26 cellular contexts compared by ENCODE assay signal in genomic region chr5:23105021-23105420, GRCh38.
DNase-seq lines count a peak whose midpoint lies in the region; ATAC-seq, FAIRE-seq and TF ChIP-seq lines count a peak whose summit lies in the region.
"Had no signal": no experiment of that assay in that cellular context is flagged by ENCODE, and none has a peak within 500 bp of the region (broad histone marks: within the 10 kb centered on the region; RNA-seq: fewer than 3 reads in every experiment).

No MANE protein-coding gene starts in this region.

- H3K4me3 ChIP-seq in right atrium auricular region (no peak overlapping the region), kidney (ENCODE audit: low read length in 2 of 2) (no peak overlapping the region), osteoblast (ENCODE audit: insufficient read depth, low read length) (no peak overlapping the region), upper lobe of right lung (no peak overlapping the region)
- H3K4me3 ChIP-seq: BLaER1, GM12878 had no signal

- FAIRE-seq in kidney (lab: Jason Lieb, UNC), result no peak
- FAIRE-seq: A204.1, GM12878, GM12892, GM18507 had no signal

- H3K4me3 Mint-ChIP-seq in activated naive CD8-positive, alpha-beta T cell treated with anti-CD3 and anti-CD28 coated beads for 36 hours, result no peak overlapping the region
- H3K4me3 Mint-ChIP-seq: CD14-positive monocyte; CD4-positive, alpha-beta memory T cell; CD4-positive, CD25-positive, alpha-beta regulatory T cell; CD8-positive, alpha-beta memory T cell had no signal

- H3K27me3 ChIP-seq in right atrium auricular region, result no peaks in the 10 kb centered on the region
- no peaks in the 10 kb centered on the region for H3K27me3 ChIP-seq in osteoblast (ENCODE audit: insufficient read depth, low read length)
- H3K27me3 ChIP-seq in upper lobe of right lung, result no peaks in the 10 kb centered on the region
- H3K27me3 ChIP-seq: BE2C, BLaER1 had no signal

- H3K9me3 Mint-ChIP-seq in activated naive CD8-positive, alpha-beta T cell treated with anti-CD3 and anti-CD28 coated beads for 36 hours, result peaks cover 22% of the 10 kb centered on the region

- no peaks in the 10 kb centered on the region for H4K20me1 ChIP-seq in osteoblast (ENCODE audit: insufficient read depth, low read length)
- H4K20me1 ChIP-seq: BLaER1 had no signal

- H3K27me3 Mint-ChIP-seq in activated naive CD8-positive, alpha-beta T cell treated with anti-CD3 and anti-CD28 coated beads for 36 hours, result no peaks in the 10 kb centered on the region
- H3K27me3 Mint-ChIP-seq: CD4-positive, alpha-beta memory T cell; CD4-positive, CD25-positive, alpha-beta regulatory T cell had no signal

- ATAC-seq in Right ventricle myocardium inferior, result no peak
- ATAC-seq in upper lobe of right lung, result peak; percentile 9
- no peak for ATAC-seq in HG03095 (IDR thresholded peaks at IDR 0.05; ENCODE audit: unreplicated experiment)
- ATAC-seq: GM12878 had no signal

- DNase-seq in Right ventricle myocardium inferior (ENCODE audit: missing footprints) (peak; percentile 52), right atrium auricular region (ENCODE audit: low spot score) (no peak), kidney (peak; percentile 37), osteoblast (ENCODE audit: insufficient read length, low spot score, missing footprints) (peak; percentile 10), upper lobe of right lung (no peak), DMS53 (lab: John Stamatoyannopoulos, UW) (no peak)
- no peak for DNase-seq in activated naive CD8-positive, alpha-beta T cell treated with anti-CD3 and anti-CD28 coated beads for 36 hours
- DNase-seq: 8988T; ACHN; BE2C; C1 segment of cervical spinal cord; CD4-positive, alpha-beta memory T cell; CD4-positive, CD25-positive, alpha-beta regulatory T cell; CD8-positive, alpha-beta memory T cell; COR-L47; DMS 273 treated with DMSO at 0.1 percent for 48 hours; DMS153; DMS79 treated with DMSO at 0.1 percent for 48 hours; GDM1 had no signal

- no peaks in the 10 kb centered on the region for H3K36me3 Mint-ChIP-seq in activated naive CD8-positive, alpha-beta T cell treated with anti-CD3 and anti-CD28 coated beads for 36 hours
- H3K36me3 Mint-ChIP-seq: CD14-positive monocyte; CD4-positive, alpha-beta memory T cell; CD4-positive, CD25-positive, alpha-beta regulatory T cell; CD8-positive, alpha-beta memory T cell had no signal

- H3K36me3 ChIP-seq in right atrium auricular region (no peaks in the 10 kb centered on the region), kidney (ENCODE audit: control insufficient read depth in 1 of 2, insufficient read depth in 2 of 2, low read length in 2 of 2) (no peaks in the 10 kb centered on the region), osteoblast (ENCODE audit: insufficient read depth, low read length) (no peaks in the 10 kb centered on the region), upper lobe of right lung (no peaks in the 10 kb centered on the region)
- H3K36me3 ChIP-seq: BE2C, BLaER1 had no signal

- no peaks in the 10 kb centered on the region for H3K79me2 ChIP-seq in osteoblast (ENCODE audit: insufficient read depth, low read length)

- no peaks in the 10 kb centered on the region for H3K4me1 Mint-ChIP-seq in activated naive CD8-positive, alpha-beta T cell treated with anti-CD3 and anti-CD28 coated beads for 36 hours
- H3K4me1 Mint-ChIP-seq: CD14-positive monocyte; CD4-positive, alpha-beta memory T cell; CD4-positive, CD25-positive, alpha-beta regulatory T cell; CD8-positive, alpha-beta memory T cell had no signal

- H3K4me1 ChIP-seq in right atrium auricular region (no peaks in the 10 kb centered on the region), kidney (ENCODE audit: control insufficient read depth in 1 of 2, insufficient read depth in 1 of 2, low read depth in 1 of 2, low read length in 2 of 2) (no peaks in the 10 kb centered on the region), osteoblast (ENCODE audit: insufficient read depth, low read length) (no peaks in the 10 kb centered on the region), upper lobe of right lung (no peaks in the 10 kb centered on the region)
- H3K4me1 ChIP-seq: BE2C, BLaER1 had no signal

- H3K27ac ChIP-seq in right atrium auricular region (no peak overlapping the region), kidney (ENCODE audit: low read depth in 2 of 2, low read length in 2 of 2) (no peak overlapping the region), osteoblast (ENCODE audit: low read depth, low read length) (no peak overlapping the region), upper lobe of right lung (no peak overlapping the region)
- H3K27ac ChIP-seq: BLaER1 had no signal

- no peak overlapping the region for H3K9ac ChIP-seq in kidney (ENCODE audit: low read length in 2 of 2)
- H3K9ac ChIP-seq: BLaER1 had no signal

- no peak overlapping the region for H3K4me2 ChIP-seq in osteoblast (ENCODE audit: insufficient read depth, low read length)
- H3K4me2 ChIP-seq: BLaER1 had no signal

- no peak overlapping the region for H3K27ac Mint-ChIP-seq in activated naive CD8-positive, alpha-beta T cell treated with anti-CD3 and anti-CD28 coated beads for 36 hours
- H3K27ac Mint-ChIP-seq: CD14-positive monocyte; CD4-positive, CD25-positive, alpha-beta regulatory T cell; CD8-positive, alpha-beta memory T cell had no signal

- H3K9me3 ChIP-seq in right atrium auricular region (no peaks in the 10 kb centered on the region), kidney (ENCODE audit: control insufficient read depth in 1 of 2, low read length in 2 of 2) (no peaks in the 10 kb centered on the region), osteoblast (ENCODE audit: low read depth, low read length) (peaks cover 14% of the 10 kb centered on the region), upper lobe of right lung (no peaks in the 10 kb centered on the region)
- H3K9me3 ChIP-seq: BE2C, BLaER1 had no signal

- no peak overlapping the region for H2AFZ ChIP-seq in osteoblast (ENCODE audit: low read length)

- no peak for TF ChIP-seq CTCF in right atrium auricular region (IDR thresholded peaks at IDR 0.05)
- no peak for TF ChIP-seq CTCF in kidney (IDR thresholded peaks at IDR 0.05; ENCODE audit: borderline replicate concordance, extremely low read depth, insufficient read depth)
- no peak for TF ChIP-seq CTCF in osteoblast (IDR thresholded peaks at IDR 0.05; ENCODE audit: extremely low read depth, low read depth, low read length)
- TF ChIP-seq CTCF in upper lobe of right lung (IDR thresholded peaks at IDR 0.05), result no peak

- intact Hi-C loops in Right ventricle myocardium inferior (cut with DNase I), result no loop called here
- intact Hi-C loops in kidney (cut with DNase I), result no loop called here
- intact Hi-C loops in upper lobe of right lung (cut with DNase I), result no loop called here

Comparison
In these comparisons a context has a peak if more than half of its experiments do, and no peak if none do; other contexts are left out.
1. DNase-seq: peak in Right ventricle myocardium inferior (single experiment), kidney (single experiment) and osteoblast (single experiment); none in right atrium auricular region (single experiment), upper lobe of right lung (single experiment), DMS53 (single experiment) and activated naive CD8-positive, alpha-beta T cell treated with anti-CD3 and anti-CD28 coated beads for 36 hours (single experiment).